Comparison of ENCODE assay signal across 25 cellular contexts in the genomic region with DNA sequence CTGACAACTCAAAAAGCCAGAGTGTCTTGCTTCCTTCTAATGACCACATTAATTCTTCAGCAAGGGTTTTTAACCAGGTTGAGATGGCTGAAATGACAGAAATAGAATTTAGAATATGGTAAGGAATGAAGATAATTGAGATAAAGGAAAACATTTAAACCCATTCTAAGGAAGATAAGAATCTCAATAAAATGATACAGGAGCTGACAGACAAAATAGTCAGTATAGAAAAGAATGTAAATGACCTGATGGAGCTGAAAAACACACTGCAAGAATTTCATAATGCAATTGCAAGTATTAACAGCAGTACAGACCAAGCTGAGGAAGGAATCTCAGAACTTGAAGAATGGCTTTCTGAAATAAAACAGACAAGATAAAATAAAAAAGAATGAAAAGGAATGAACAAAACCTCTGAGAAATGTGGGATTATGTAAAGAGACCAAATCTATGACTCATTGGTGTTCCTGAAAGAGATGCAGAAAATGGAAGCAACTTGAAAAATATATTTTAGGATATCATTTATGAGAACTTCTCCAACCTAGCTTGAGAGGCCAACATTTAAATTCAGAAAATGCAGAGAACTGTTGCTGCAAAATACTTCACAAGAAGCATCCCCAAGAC.
"Had no signal": no experiment of that assay in that cellular context is flagged by ENCODE, and none has a peak within 500 bp of the region (broad histone marks: within the 10 kb centered on the region; RNA-seq: fewer than 3 reads in every experiment).

No MANE protein-coding gene starts in this region.

- H3K4me3 ChIP-seq: cardiac muscle cell, Peyer's patch, SJSA1 had no signal

- H3K36me3 ChIP-seq: brain microvascular endothelial cell, cardiac muscle cell, Peyer's patch, SJSA1 had no signal

- H3K27ac Mint-ChIP-seq: activated B cell treated with CpG ODN at 0.5 μM for 24 hours; activated CD4-positive, alpha-beta T cell treated with anti-CD3 and anti-CD28 coated beads, Interleukin-2, amount 10 ng/mL, durations not matched to agents 24 days and 14 days; activated naive CD4-positive, alpha-beta T cell treated with anti-CD3 and anti-CD28 coated beads, Interleukin-2, amount 50 U/mL, for 72 hours; activated naive CD8-positive, alpha-beta T cell treated with anti-CD3 and anti-CD28 coated beads, Interleukin-2, amount 50 U/mL, for 24 hours; T-cell had no signal

- H3K9me3 ChIP-seq: Peyer's patch had no signal

- DNase-seq: activated B cell treated with CpG ODN at 0.5 μM for 24 hours; activated CD4-positive, alpha-beta T cell treated with anti-CD3 and anti-CD28 coated beads for 1 hour; activated CD4-positive, alpha-beta T cell treated with anti-CD3 and anti-CD28 coated beads, Interleukin-2, amount 10 ng/mL, durations not matched to agents 24 days and 14 days; activated CD4-positive, alpha-beta T cell treated with anti-CD3 and anti-CD28 coated beads, Interleukin-2, amount 50 U/mL, for 48 hours; activated effector memory CD4-positive, alpha-beta T cell treated with anti-CD3 and anti-CD28 coated beads, Interleukin-2, amount 50 U/mL, for 16 hours; activated naive CD4-positive, alpha-beta T cell treated with Interleukin-2 at 50 U/mL for 16 hours; activated naive CD8-positive, alpha-beta T cell treated with anti-CD3 and anti-CD28 coated beads, Interleukin-2, amount 50 U/mL, for 24 hours; activated T-cell treated with anti-CD3 and anti-CD28 coated beads, Interleukin-2, amount 50 U/mL, for 4 hours; amygdala; brain microvascular endothelial cell; MM.1S; NCI-H1105; NCI-H1436; NCI-H1694 treated with DMSO at 0.1 percent for 48 hours; NCI-H2029 treated with DMSO at 0.1 percent for 48 hours; NCI-H446; NCI-H524; Peyer's patch; Right ventricle myocardium superior; T-cell; T-helper 2 cell; T1000 had no signal

- H3K4me1 Mint-ChIP-seq: activated B cell treated with CpG ODN at 0.5 μM for 24 hours; activated naive CD8-positive, alpha-beta T cell treated with anti-CD3 and anti-CD28 coated beads, Interleukin-2, amount 50 U/mL, for 24 hours had no signal

- H3K36me3 Mint-ChIP-seq: T-cell had no signal

- ATAC-seq: activated naive CD4-positive, alpha-beta T cell treated with anti-CD3 and anti-CD28 coated beads, Interleukin-2, amount 50 U/mL, for 72 hours; activated naive CD8-positive, alpha-beta T cell treated with anti-CD3 and anti-CD28 coated beads, Interleukin-2, amount 50 U/mL, for 24 hours; activated T-cell treated with anti-CD3 and anti-CD28 coated beads, Interleukin-2, amount 50 U/mL, for 4 hours; T-cell had no signal

- H3K4me1 ChIP-seq: Peyer's patch, SJSA1 had no signal

- H3K4me3 Mint-ChIP-seq: activated B cell treated with CpG ODN at 0.5 μM for 24 hours; activated CD4-positive, alpha-beta T cell treated with anti-CD3 and anti-CD28 coated beads, Interleukin-2, amount 10 ng/mL, durations not matched to agents 24 days and 14 days; activated naive CD8-positive, alpha-beta T cell treated with anti-CD3 and anti-CD28 coated beads, Interleukin-2, amount 50 U/mL, for 24 hours; activated T-cell treated with anti-CD3 and anti-CD28 coated beads, Interleukin-2, amount 50 U/mL, for 4 hours; T-cell had no signal

- H3K27me3 ChIP-seq: brain microvascular endothelial cell, cardiac muscle cell, Peyer's patch, SJSA1 had no signal

- H3K27me3 Mint-ChIP-seq: activated CD4-positive, alpha-beta T cell treated with anti-CD3 and anti-CD28 coated beads, Interleukin-2, amount 10 ng/mL, durations not matched to agents 24 days and 14 days had no signal

- H3K27ac ChIP-seq: brain microvascular endothelial cell, cardiac muscle cell, Peyer's patch, SJSA1 had no signal
